ENCODE assay signal across 1 cellular context in genomic region chr19:3284759-3285646, GRCh38.
TF ChIP-seq lines count a peak whose summit lies in the region.

No MANE protein-coding gene starts in this region.

TF ChIP-seq in H1, 55 proteins besides CTCF, POLR2A, EP300 and RAD21 (continued from another document):
- no peak for TF ChIP-seq CHD7 (IDR thresholded peaks at IDR 0.05; ENCODE audit: insufficient replicate concordance, low read length)
- no peak for TF ChIP-seq GTF2F1 (IDR thresholded peaks at IDR 0.05; ENCODE audit: borderline replicate concordance, low read depth, low read length)
- peak; percentile 70 for TF ChIP-seq TBP (IDR thresholded peaks at IDR 0.05; ENCODE audit: low read depth, low read length)
- no peak for TF ChIP-seq CBX5 (IDR thresholded peaks at IDR 0.05; ENCODE audit: low read depth, low read length)
- no peak for TF ChIP-seq SIX5 (IDR thresholded peaks at IDR 0.05; ENCODE audit: low read depth, low read length)
- no peak for TF ChIP-seq MAFK (IDR thresholded peaks at IDR 0.05; ENCODE audit: low read depth, low read length)
- peak; percentile 47; the same call in 1 of the 2 replicates for TF ChIP-seq MAX (IDR thresholded peaks at IDR 0.05)
- no peak for TF ChIP-seq CHD1 (IDR thresholded peaks at IDR 0.05; ENCODE audit: low read depth, low read length)
- TF ChIP-seq ATF3 (IDR thresholded peaks at IDR 0.05; ENCODE audit: insufficient read depth, low read depth, low read length), result no peak
- TF ChIP-seq EZH2 (IDR thresholded peaks at IDR 0.05; ENCODE audit: low read depth, low read length, severe bottlenecking), result no peak
- TF ChIP-seq BRCA1 (IDR thresholded peaks at IDR 0.05; ENCODE audit: low read depth, low read length), result no peak
- TF ChIP-seq HDAC6 (IDR thresholded peaks at IDR 0.05; ENCODE audit: low read depth, low read length), result no peak
- TF ChIP-seq SP4 (IDR thresholded peaks at IDR 0.05; ENCODE audit: low read length), result no peak
- TF ChIP-seq SAP30 (IDR thresholded peaks at IDR 0.05; ENCODE audit: insufficient read depth, insufficient replicate concordance, low read length), result no peak
- no peak for TF ChIP-seq SIN3A (conservative IDR thresholded peaks at IDR 0.05 in 1 of 2, IDR thresholded peaks at IDR 0.05 in 1 of 2; ENCODE audit: low read depth in 1 of 2, low read length in 2 of 2)
- TF ChIP-seq JUND (IDR thresholded peaks at IDR 0.05; ENCODE audit: low read length), result no peak
- no peak for TF ChIP-seq CTBP2 (IDR thresholded peaks at IDR 0.05; ENCODE audit: borderline replicate concordance, insufficient read depth, insufficient read length, low read length)
- TF ChIP-seq SRF (IDR thresholded peaks at IDR 0.05; ENCODE audit: low read depth, low read length), result no peak
- TF ChIP-seq RFX5 (IDR thresholded peaks at IDR 0.05; ENCODE audit: borderline replicate concordance, low read depth, low read length), result no peak
- no peak for TF ChIP-seq RBBP5 (IDR thresholded peaks at IDR 0.05; ENCODE audit: borderline replicate concordance, low read depth, low read length)
- no peak for TF ChIP-seq JUN (IDR thresholded peaks at IDR 0.05; ENCODE audit: low read depth, low read length)
- TF ChIP-seq SP2 (IDR thresholded peaks at IDR 0.05; ENCODE audit: low read length), result no peak
- no peak for TF ChIP-seq SUZ12 (IDR thresholded peaks at IDR 0.05; ENCODE audit: low read length)
- peak; percentile 83 for TF ChIP-seq KDM4A (IDR thresholded peaks at IDR 0.05; ENCODE audit: low read depth, low read length, severe bottlenecking)
- TF ChIP-seq GABPA (IDR thresholded peaks at IDR 0.05; ENCODE audit: borderline replicate concordance, insufficient read depth, low read length), result no peak
- TF ChIP-seq SP1 (IDR thresholded peaks at IDR 0.05; ENCODE audit: low read depth, low read length), result no peak; the same call in 1 of the 2 replicates
- TF ChIP-seq ATF2 (IDR thresholded peaks at IDR 0.05; ENCODE audit: low read length), result no peak
- no peak for TF ChIP-seq BACH1 (IDR thresholded peaks at IDR 0.05; ENCODE audit: low read length)
- no peak for TF ChIP-seq KDM1A (IDR thresholded peaks at IDR 0.05; ENCODE audit: borderline replicate concordance, low read length)
- TF ChIP-seq NRF1 (IDR thresholded peaks at IDR 0.05; ENCODE audit: low read depth, low read length), result no peak
- TF ChIP-seq EGR1 (IDR thresholded peaks at IDR 0.05; ENCODE audit: borderline replicate concordance, low read depth, low read length), result no peak
- TF ChIP-seq YY1 (IDR thresholded peaks at IDR 0.05; ENCODE audit: low read depth, low read length), result no peak
- peak; percentile 87 for TF ChIP-seq POLR2AphosphoS5 (IDR thresholded peaks at IDR 0.05; ENCODE audit: low read depth, low read length)
- TF ChIP-seq TCF12 (IDR thresholded peaks at IDR 0.05; ENCODE audit: low read depth, low read length), result no peak
- peak; percentile 11; the same call in 1 of the 2 replicates for TF ChIP-seq CREB1 (IDR thresholded peaks at IDR 0.05)
- TF ChIP-seq ZNF274 (IDR thresholded peaks at IDR 0.05; ENCODE audit: borderline replicate concordance, extremely low read depth, low read length), result no peak
- TF ChIP-seq BCL11A (IDR thresholded peaks at IDR 0.05; ENCODE audit: low read depth in 2 of 2, low read length in 2 of 2), result no peak
- TF ChIP-seq HDAC2 (IDR thresholded peaks at IDR 0.05; ENCODE audit: borderline replicate concordance in 1 of 2, low read depth in 2 of 2, low read length in 2 of 2), result no peak
- no peak for TF ChIP-seq CBX8 (IDR thresholded peaks at IDR 0.05; ENCODE audit: borderline replicate concordance, low read depth, low read length)
- TF ChIP-seq TAF1 (IDR thresholded peaks at IDR 0.05; ENCODE audit: low read depth, low read length), result peak; percentile 88
- TF ChIP-seq CHD2 (IDR thresholded peaks at IDR 0.05; ENCODE audit: low read length), result no peak
- TF ChIP-seq PHF8 (conservative IDR thresholded peaks at IDR 0.05; ENCODE audit: low read depth, low read length), result no peak; the same call in 1 of the 2 replicates
- TF ChIP-seq RXRA (IDR thresholded peaks at IDR 0.05; ENCODE audit: insufficient read depth, low read depth, low read length), result no peak
- no peak for TF ChIP-seq ASH2L (IDR thresholded peaks at IDR 0.05; ENCODE audit: low read length)
- no peak for TF ChIP-seq CEBPB (IDR thresholded peaks at IDR 0.05; ENCODE audit: low read depth, low read length)
- TF ChIP-seq KDM5A (IDR thresholded peaks at IDR 0.05; ENCODE audit: low read length), result no peak
- TF ChIP-seq USF2 (IDR thresholded peaks at IDR 0.05; ENCODE audit: low read length), result no peak
